In the genomic region with DNA sequence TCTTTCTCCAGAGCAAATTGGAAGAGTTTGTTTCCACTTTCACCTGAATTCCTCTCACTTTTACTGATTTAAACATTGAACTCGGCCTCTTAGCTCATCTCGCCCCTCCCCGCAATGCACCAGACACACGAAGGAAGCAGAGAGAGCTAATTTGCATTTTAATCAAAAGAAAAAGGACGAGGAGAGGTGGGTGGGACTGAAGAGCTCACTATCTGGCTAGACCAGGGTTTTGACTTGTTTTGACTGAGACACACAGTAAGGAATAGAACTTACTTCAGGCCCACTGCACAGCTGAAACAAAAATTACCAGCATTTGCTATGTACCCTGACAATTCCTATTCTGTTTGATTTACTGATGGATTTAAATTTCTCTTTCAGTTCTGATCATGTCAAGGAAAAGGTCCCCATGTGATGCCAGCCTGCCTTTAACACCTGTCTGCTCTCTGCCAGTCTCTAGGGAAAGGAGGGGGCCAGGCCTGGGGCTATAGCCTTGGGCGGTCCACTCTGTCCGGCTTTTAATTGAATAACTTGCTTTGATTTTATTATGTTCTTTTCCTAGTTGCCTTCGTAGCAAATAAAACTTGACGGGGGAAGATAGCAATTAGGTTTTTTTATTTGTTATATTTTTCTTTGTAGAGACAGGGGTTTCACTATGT, we compare ENCODE assay signal across 1 cellular context.
TF ChIP-seq lines count a peak whose summit lies in the region.

No MANE protein-coding gene starts in this region.

TF ChIP-seq in HepG2, 621 proteins besides CTCF, POLR2A, EP300 and RAD21 (continued from another document and continues in another):
- no peak for TF ChIP-seq RNF219 (CRISPR knock-in tag; IDR thresholded peaks at IDR 0.05)
- no peak for TF ChIP-seq ZBTB39 (CRISPR knock-in tag; IDR thresholded peaks at IDR 0.05)
- TF ChIP-seq ZNF563 (CRISPR knock-in tag; IDR thresholded peaks at IDR 0.05) = no peak
- TF ChIP-seq KMT2A (CRISPR knock-in tag; IDR thresholded peaks at IDR 0.05) = no peak
- TF ChIP-seq ZNF124 (CRISPR knock-in tag; IDR thresholded peaks at IDR 0.05) = no peak
- TF ChIP-seq, protein P1, sequence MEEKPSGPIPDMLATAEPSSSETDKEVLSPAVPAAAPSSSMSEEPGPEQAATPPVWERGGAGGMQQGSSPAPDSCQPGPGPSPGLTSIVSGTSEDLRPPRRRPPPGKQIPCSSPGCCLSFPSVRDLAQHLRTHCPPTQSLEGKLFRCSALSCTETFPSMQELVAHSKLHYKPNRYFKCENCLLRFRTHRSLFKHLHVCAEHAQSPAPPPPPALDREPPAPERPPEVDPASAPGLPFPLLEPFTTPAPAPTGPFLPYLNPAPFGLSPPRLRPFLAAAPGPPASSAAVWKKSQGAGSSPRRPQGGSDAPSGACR (CRISPR knock-in tag; IDR thresholded peaks at IDR 0.05) = no peak
- TF ChIP-seq CHD2 (IDR thresholded peaks at IDR 0.05; ENCODE audit: low read depth, low read length) = no peak
- TF ChIP-seq, protein P2, sequence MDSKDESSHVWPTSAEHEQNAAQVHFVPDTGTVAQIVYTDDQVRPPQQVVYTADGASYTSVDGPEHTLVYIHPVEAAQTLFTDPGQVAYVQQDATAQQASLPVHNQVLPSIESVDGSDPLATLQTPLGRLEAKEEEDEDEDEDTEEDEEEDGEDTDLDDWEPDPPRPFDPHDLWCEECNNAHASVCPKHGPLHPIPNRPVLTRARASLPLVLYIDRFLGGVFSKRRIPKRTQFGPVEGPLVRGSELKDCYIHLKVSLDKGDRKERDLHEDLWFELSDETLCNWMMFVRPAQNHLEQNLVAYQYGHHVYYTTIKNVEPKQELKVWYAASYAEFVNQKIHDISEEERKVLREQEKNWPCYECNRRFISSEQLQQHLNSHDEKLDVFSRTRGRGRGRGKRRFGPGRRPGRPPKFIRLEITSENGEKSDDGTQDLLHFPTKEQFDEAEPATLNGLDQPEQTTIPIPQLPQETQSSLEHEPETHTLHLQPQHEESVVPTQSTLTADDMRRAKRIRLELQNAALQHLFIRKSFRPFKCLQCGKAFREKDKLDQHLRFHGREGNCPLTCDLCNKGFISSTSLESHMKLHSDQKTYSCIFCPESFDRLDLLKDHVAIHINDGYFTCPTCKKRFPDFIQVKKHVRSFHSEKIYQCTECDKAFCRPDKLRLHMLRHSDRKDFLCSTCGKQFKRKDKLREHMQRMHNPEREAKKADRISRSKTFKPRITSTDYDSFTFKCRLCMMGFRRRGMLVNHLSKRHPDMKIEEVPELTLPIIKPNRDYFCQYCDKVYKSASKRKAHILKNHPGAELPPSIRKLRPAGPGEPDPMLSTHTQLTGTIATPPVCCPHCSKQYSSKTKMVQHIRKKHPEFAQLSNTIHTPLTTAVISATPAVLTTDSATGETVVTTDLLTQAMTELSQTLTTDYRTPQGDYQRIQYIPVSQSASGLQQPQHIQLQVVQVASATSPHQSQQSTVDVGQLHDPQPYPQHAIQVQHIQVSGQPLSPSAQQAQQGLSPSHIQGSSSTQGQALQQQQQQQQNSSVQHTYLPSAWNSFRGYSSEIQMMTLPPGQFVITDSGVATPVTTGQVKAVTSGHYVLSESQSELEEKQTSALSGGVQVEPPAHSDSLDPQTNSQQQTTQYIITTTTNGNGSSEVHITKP (CRISPR knock-in tag; IDR thresholded peaks at IDR 0.05; ENCODE audit: low read depth) = no peak
- no peak for TF ChIP-seq AHDC1 (CRISPR knock-in tag; IDR thresholded peaks at IDR 0.05; ENCODE audit: borderline replicate concordance)
- TF ChIP-seq JUNB (CRISPR knock-in tag; IDR thresholded peaks at IDR 0.05; ENCODE audit: borderline replicate concordance) = no peak
- TF ChIP-seq SNRNP70 (IDR thresholded peaks at IDR 0.05; ENCODE audit: low read depth, low read length) = no peak
- TF ChIP-seq TBX3 (IDR thresholded peaks at IDR 0.05; ENCODE audit: borderline replicate concordance) = no peak
- TF ChIP-seq, protein P3, sequence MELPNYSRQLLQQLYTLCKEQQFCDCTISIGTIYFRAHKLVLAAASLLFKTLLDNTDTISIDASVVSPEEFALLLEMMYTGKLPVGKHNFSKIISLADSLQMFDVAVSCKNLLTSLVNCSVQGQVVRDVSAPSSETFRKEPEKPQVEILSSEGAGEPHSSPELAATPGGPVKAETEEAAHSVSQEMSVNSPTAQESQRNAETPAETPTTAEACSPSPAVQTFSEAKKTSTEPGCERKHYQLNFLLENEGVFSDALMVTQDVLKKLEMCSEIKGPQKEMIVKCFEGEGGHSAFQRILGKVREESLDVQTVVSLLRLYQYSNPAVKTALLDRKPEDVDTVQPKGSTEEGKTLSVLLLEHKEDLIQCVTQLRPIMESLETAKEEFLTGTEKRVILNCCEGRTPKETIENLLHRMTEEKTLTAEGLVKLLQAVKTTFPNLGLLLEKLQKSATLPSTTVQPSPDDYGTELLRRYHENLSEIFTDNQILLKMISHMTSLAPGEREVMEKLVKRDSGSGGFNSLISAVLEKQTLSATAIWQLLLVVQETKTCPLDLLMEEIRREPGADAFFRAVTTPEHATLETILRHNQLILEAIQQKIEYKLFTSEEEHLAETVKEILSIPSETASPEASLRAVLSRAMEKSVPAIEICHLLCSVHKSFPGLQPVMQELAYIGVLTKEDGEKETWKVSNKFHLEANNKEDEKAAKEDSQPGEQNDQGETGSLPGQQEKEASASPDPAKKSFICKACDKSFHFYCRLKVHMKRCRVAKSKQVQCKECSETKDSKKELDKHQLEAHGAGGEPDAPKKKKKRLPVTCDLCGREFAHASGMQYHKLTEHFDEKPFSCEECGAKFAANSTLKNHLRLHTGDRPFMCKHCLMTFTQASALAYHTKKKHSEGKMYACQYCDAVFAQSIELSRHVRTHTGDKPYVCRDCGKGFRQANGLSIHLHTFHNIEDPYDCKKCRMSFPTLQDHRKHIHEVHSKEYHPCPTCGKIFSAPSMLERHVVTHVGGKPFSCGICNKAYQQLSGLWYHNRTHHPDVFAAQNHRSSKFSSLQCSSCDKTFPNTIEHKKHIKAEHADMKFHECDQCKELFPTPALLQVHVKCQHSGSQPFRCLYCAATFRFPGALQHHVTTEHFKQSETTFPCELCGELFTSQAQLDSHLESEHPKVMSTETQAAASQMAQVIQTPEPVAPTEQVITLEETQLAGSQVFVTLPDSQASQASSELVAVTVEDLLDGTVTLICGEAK (IDR thresholded peaks at IDR 0.05) = no peak
- TF ChIP-seq, protein P3 (CRISPR knock-in tag; IDR thresholded peaks at IDR 0.05) = no peak
- TF ChIP-seq ATF6 (CRISPR knock-in tag; conservative IDR thresholded peaks at IDR 0.05) = no peak
- TF ChIP-seq ZSCAN5A (CRISPR knock-in tag; IDR thresholded peaks at IDR 0.05; ENCODE audit: borderline replicate concordance) = no peak
